Comparison of ENCODE assay signal across 12 cellular contexts in genomic region chr3:5330152-5330810, GRCh38.
DNase-seq lines count a peak whose midpoint lies in the region; ATAC-seq and TF ChIP-seq lines count a peak whose summit lies in the region.
"Had no signal": no experiment of that assay in that cellular context is flagged by ENCODE, and none has a peak within 500 bp of the region (broad histone marks: within the 10 kb centered on the region; RNA-seq: fewer than 3 reads in every experiment).

No MANE protein-coding gene starts in this region.

- H3K9me3 Mint-ChIP-seq in activated naive CD4-positive, alpha-beta T cell treated with anti-CD3 and anti-CD28 coated beads for 36 hours: no peaks in the 10 kb centered on the region
- H3K9me3 Mint-ChIP-seq in activated naive CD4-positive, alpha-beta T cell treated with anti-CD3 and anti-CD28 coated beads, Interleukin-2, amount 10 ng/mL, durations not matched to agents 7 days and 5 days: no peaks in the 10 kb centered on the region
- no peaks in the 10 kb centered on the region for H3K9me3 Mint-ChIP-seq in stimulated activated naive CD8-positive, alpha-beta T cell treated with anti-CD3 and anti-CD28 coated beads, Interleukin-15, Interleukin-2, amounts not matched to agents 100 ng/mL and 50 ng/mL, for 24 hours

- CTCF ChIA-PET in activated naive CD4-positive, alpha-beta T cell treated with anti-CD3 and anti-CD28 coated beads for 36 hours (lab: Charles Lee): no interaction called here
- CTCF ChIA-PET in activated naive CD4-positive, alpha-beta T cell treated with anti-CD3 and anti-CD28 coated beads, Interleukin-2, amount 10 ng/mL, durations not matched to agents 7 days and 5 days (lab: Charles Lee): no interaction called here
- CTCF ChIA-PET in RWPE1 (lab: Yijun Ruan, JAX): no interaction called here

- ATAC-seq in foreskin keratinocyte (peak; percentile 98), GM19452 (IDR thresholded peaks at IDR 0.05; ENCODE audit: unreplicated experiment) (no peak)

- no peaks in the 10 kb centered on the region for H3K36me3 Mint-ChIP-seq in activated naive CD4-positive, alpha-beta T cell treated with anti-CD3 and anti-CD28 coated beads for 36 hours (ENCODE audit: low read depth)
- no peaks in the 10 kb centered on the region for H3K36me3 Mint-ChIP-seq in activated naive CD4-positive, alpha-beta T cell treated with anti-CD3 and anti-CD28 coated beads, Interleukin-2, amount 10 ng/mL, durations not matched to agents 7 days and 5 days
- no peaks in the 10 kb centered on the region for H3K36me3 Mint-ChIP-seq in stimulated activated naive CD8-positive, alpha-beta T cell treated with anti-CD3 and anti-CD28 coated beads, Interleukin-15, Interleukin-2, amounts not matched to agents 100 ng/mL and 50 ng/mL, for 24 hours (ENCODE audit: low read depth)

- no peaks in the 10 kb centered on the region for H3K27me3 ChIP-seq in foreskin keratinocyte

- DNase-seq in activated naive CD4-positive, alpha-beta T cell treated with anti-CD3 and anti-CD28 coated beads for 36 hours: peak; percentile 63
- DNase-seq in activated naive CD4-positive, alpha-beta T cell treated with anti-CD3 and anti-CD28 coated beads, Interleukin-2, amount 10 ng/mL, durations not matched to agents 7 days and 5 days: no peak
- DNase-seq in RWPE1 (ENCODE audit: low spot score): peak; percentile 26
- peak; percentile 74 to 95 for DNase-seq in foreskin keratinocyte
- no peak for DNase-seq in nucleus accumbens (lab: John Stamatoyannopoulos, UW)
- DNase-seq in DMS 273 (lab: John Stamatoyannopoulos, UW; ENCODE audit: unreplicated experiment): no peak
- DNase-seq: aorta, NCI-H1105 treated with DMSO at 0.1 percent for 48 hours, NCI-H774 had no signal

- H3K27ac ChIP-seq in RWPE1 (no peak overlapping the region), foreskin keratinocyte (peak overlapping the region; percentile 70)
- H3K27ac ChIP-seq: C4-2B had no signal

- peaks cover 3% of the 10 kb centered on the region for H3K27me3 Mint-ChIP-seq in activated naive CD4-positive, alpha-beta T cell treated with anti-CD3 and anti-CD28 coated beads for 36 hours (ENCODE audit: low read depth)
- no peaks in the 10 kb centered on the region for H3K27me3 Mint-ChIP-seq in activated naive CD4-positive, alpha-beta T cell treated with anti-CD3 and anti-CD28 coated beads, Interleukin-2, amount 10 ng/mL, durations not matched to agents 7 days and 5 days
- peaks cover 4% of the 10 kb centered on the region for H3K27me3 Mint-ChIP-seq in stimulated activated naive CD8-positive, alpha-beta T cell treated with anti-CD3 and anti-CD28 coated beads, Interleukin-15, Interleukin-2, amounts not matched to agents 100 ng/mL and 50 ng/mL, for 24 hours

- no peak for TF ChIP-seq CTCF in RWPE1 (conservative IDR thresholded peaks at IDR 0.05; ENCODE audit: low read depth)
- no peak for TF ChIP-seq CTCF in foreskin keratinocyte (conservative IDR thresholded peaks at IDR 0.05)

- H3K4me1 ChIP-seq in foreskin keratinocyte: peaks cover 8% of the 10 kb centered on the region

- H3K4me3 Mint-ChIP-seq in activated naive CD4-positive, alpha-beta T cell treated with anti-CD3 and anti-CD28 coated beads for 36 hours: no peak overlapping the region
- H3K4me3 Mint-ChIP-seq in activated naive CD4-positive, alpha-beta T cell treated with anti-CD3 and anti-CD28 coated beads, Interleukin-2, amount 10 ng/mL, durations not matched to agents 7 days and 5 days: no peak overlapping the region
- no peak overlapping the region for H3K4me3 Mint-ChIP-seq in stimulated activated naive CD8-positive, alpha-beta T cell treated with anti-CD3 and anti-CD28 coated beads, Interleukin-15, Interleukin-2, amounts not matched to agents 100 ng/mL and 50 ng/mL, for 24 hours

- POLR2A ChIA-PET in RWPE1 (lab: Yijun Ruan, JAX; ENCODE audit: low non-redundant PET): no interaction called here

- H3K27ac Mint-ChIP-seq in activated naive CD4-positive, alpha-beta T cell treated with anti-CD3 and anti-CD28 coated beads for 36 hours: peak overlapping the region; percentile 15
- H3K27ac Mint-ChIP-seq in activated naive CD4-positive, alpha-beta T cell treated with anti-CD3 and anti-CD28 coated beads, Interleukin-2, amount 10 ng/mL, durations not matched to agents 7 days and 5 days: no peak overlapping the region
- peak overlapping the region; percentile 65 for H3K27ac Mint-ChIP-seq in stimulated activated naive CD8-positive, alpha-beta T cell treated with anti-CD3 and anti-CD28 coated beads, Interleukin-15, Interleukin-2, amounts not matched to agents 100 ng/mL and 50 ng/mL, for 24 hours

- intact Hi-C loops in activated naive CD4-positive, alpha-beta T cell treated with anti-CD3 and anti-CD28 coated beads for 36 hours (cut with micrococcal nuclease): loop anchor here (1.0 to 5.0 kb wide), 6 partner anchors 32 to 483 kb away; partner anchors contain the start of gene BHLHE40

- peaks cover 23% of the 10 kb centered on the region for H3K4me1 Mint-ChIP-seq in activated naive CD4-positive, alpha-beta T cell treated with anti-CD3 and anti-CD28 coated beads for 36 hours (ENCODE audit: low read depth)
- H3K4me1 Mint-ChIP-seq in activated naive CD4-positive, alpha-beta T cell treated with anti-CD3 and anti-CD28 coated beads, Interleukin-2, amount 10 ng/mL, durations not matched to agents 7 days and 5 days: no peaks in the 10 kb centered on the region
- H3K4me1 Mint-ChIP-seq in stimulated activated naive CD8-positive, alpha-beta T cell treated with anti-CD3 and anti-CD28 coated beads, Interleukin-15, Interleukin-2, amounts not matched to agents 100 ng/mL and 50 ng/mL, for 24 hours (ENCODE audit: low read depth): peaks cover 37% of the 10 kb centered on the region

Comparison
In these comparisons a context has a peak if more than half of its experiments do, and no peak if none do; other contexts are left out.
1. DNase-seq: peak in activated naive CD4-positive, alpha-beta T cell treated with anti-CD3 and anti-CD28 coated beads for 36 hours (single experiment), RWPE1 (single experiment) and foreskin keratinocyte (2 of 2); none in activated naive CD4-positive, alpha-beta T cell treated with anti-CD3 and anti-CD28 coated beads, Interleukin-2, amount 10 ng/mL, durations not matched to agents 7 days and 5 days (single experiment), nucleus accumbens (0 of 56) and DMS 273 (single experiment).